ENCODE assay signal across 8 cellular contexts in genomic region chr22:30289126-30289979, GRCh38. TPM values are rescaled to one million over a fixed set of nuclear protein-coding genes. Genes with fewer than 3 reads are reported as not detected.
DNase-seq lines count a peak whose midpoint lies in the region; ATAC-seq and TF ChIP-seq lines count a peak whose summit lies in the region.

Gene CASTOR1, minus strand, starts transcription at chr22:30289505. Its CDS starts 8 bp downstream, at chr22:30289497.

- H3K4me3 ChIP-seq in HFF-Myc (replicated peaks; ENCODE audit: low read depth, low read length) (peak within 1 kb of the TSS; percentile 59), testis (peak within 1 kb of the TSS; percentile 90 to 92)

- ATAC-seq in SK-N-SH treated with all-trans-retinoic acid at 6 μM for 48 hours: peak; percentile 84
- ATAC-seq in activated naive CD4-positive, alpha-beta T cell treated with anti-CD3 and anti-CD28 coated beads, Interleukin-2, amount 50 U/mL, for 72 hours: peak; percentile 85 to 88
- peak; percentile 91 for ATAC-seq in omental fat pad (ENCODE audit: low FRiP score)

- intact Hi-C loops in testis (cut with DNase I; ENCODE audit: low total_unique reads): no loop called here

- H3K36me3 Mint-ChIP-seq in activated naive CD4-positive, alpha-beta T cell treated with anti-CD3 and anti-CD28 coated beads, Interleukin-2, amount 50 U/mL, for 72 hours: no peaks in the 10 kb centered on the region

- peak within 1 kb of the TSS; percentile 87 to 94 for H3K27ac Mint-ChIP-seq in activated naive CD4-positive, alpha-beta T cell treated with anti-CD3 and anti-CD28 coated beads, Interleukin-2, amount 50 U/mL, for 72 hours

- DNase-seq in GM03348 (ENCODE audit: low spot score) (peak; percentile 99), HFF-Myc (ENCODE audit: extremely low read depth, low read depth) (peak; percentile 92), NCI-H1048 (lab: John Stamatoyannopoulos, UW) (peak; percentile 94), glomerular visceral epithelial cell (ENCODE audit: extremely low spot score) (peak; percentile 97), omental fat pad (ENCODE audit: low spot score) (peak; percentile 85), testis (peak; percentile 99)
- DNase-seq in activated naive CD4-positive, alpha-beta T cell treated with anti-CD3 and anti-CD28 coated beads, Interleukin-2, amount 50 U/mL, for 72 hours (ENCODE audit: low spot score in 2 of 2): peak; percentile 94 to 95

- H3K27ac ChIP-seq in testis: peak within 1 kb of the TSS; percentile 85

- no peaks in the 10 kb centered on the region for H3K9me3 Mint-ChIP-seq in activated naive CD4-positive, alpha-beta T cell treated with anti-CD3 and anti-CD28 coated beads, Interleukin-2, amount 50 U/mL, for 72 hours

- TF ChIP-seq POLR2A in testis (IDR thresholded peaks at IDR 0.05): peak; percentile 57

- H3K4me1 ChIP-seq in testis: peaks cover 35% of the 10 kb centered on the region

- no peaks in the 10 kb centered on the region for H3K27me3 ChIP-seq in testis

- no peaks in the 10 kb centered on the region for H3K9me3 ChIP-seq in testis

- no peaks in the 10 kb centered on the region for H3K36me3 ChIP-seq in testis (ENCODE audit: low read depth, missing control alignments)

- TF ChIP-seq CTCF in HFF-Myc (IDR thresholded peaks at IDR 0.05; ENCODE audit: low read depth, low read length, missing control alignments) (no peak), omental fat pad (IDR thresholded peaks at IDR 0.05) (no peak), testis (IDR thresholded peaks at IDR 0.05) (no peak)

- WGBS in testis, 2 donors: 0 to 1% methylated on average over 27 to 39 of the region's 85 CpGs

TF ChIP-seq in SK-N-SH treated with all-trans-retinoic acid at 6 μM for 48 hours, 23 proteins besides CTCF, POLR2A, EP300 and RAD21:
- no peak for TF ChIP-seq BACH2 (CRISPR knock-in tag; IDR thresholded peaks at IDR 0.05; ENCODE audit: borderline replicate concordance)
- no peak for TF ChIP-seq ZC3H10 (CRISPR knock-in tag; IDR thresholded peaks at IDR 0.05)
- TF ChIP-seq ZNF565 (CRISPR knock-in tag; conservative IDR thresholded peaks at IDR 0.05; ENCODE audit: low read depth): no peak
- no peak for TF ChIP-seq CSDC2 (CRISPR knock-in tag; IDR thresholded peaks at IDR 0.05)
- TF ChIP-seq TSHZ2 (CRISPR knock-in tag; IDR thresholded peaks at IDR 0.05): peak; percentile 31; the same call in 1 of the 2 replicates
- no peak for TF ChIP-seq ARNTL (CRISPR knock-in tag; IDR thresholded peaks at IDR 0.05; ENCODE audit: borderline replicate concordance, low read depth)
- 0 out of 2 replicates have a peak, but pooled peaks have one; percentile 33 for TF ChIP-seq PATZ1 (CRISPR knock-in tag; IDR thresholded peaks at IDR 0.05; ENCODE audit: borderline replicate concordance)
- no peak for TF ChIP-seq ZNF8 (CRISPR knock-in tag; IDR thresholded peaks at IDR 0.05)
TF ChIP-seq in SK-N-SH treated with all-trans-retinoic acid at 6 μM for 48 hours: peak in this region for 2.

RNA-seq across cellular contexts. Expression of gene CASTOR1, which starts in this region (rescaled TPM):
- total RNA-seq in activated naive CD4-positive, alpha-beta T cell treated with anti-CD3 and anti-CD28 coated beads, Interleukin-2, amount 50 U/mL, for 72 hours: 1 to 10 TPM; 6.3 to 7.5 TPM
- total RNA-seq in omental fat pad: 10 to 100 TPM in 3 of 4 donors, 1 to 10 TPM in 1; 7.1 to 47.9 (median 21.0) TPM
- total RNA-seq in testis: 10 to 100 TPM; 36.7 to 71.4 TPM
- 32.8 TPM for polyA plus RNA-seq in testis (ENCODE audit: insufficient read depth, low read depth, low replicate concordance)

Comparison
In these comparisons a context has a peak if more than half of its experiments do, and no peak if none do; other contexts are left out.
1. Peak in every context shown above with its lines: DNase-seq, ATAC-seq, H3K4me3 ChIP-seq and H3K27ac ChIP-seq.